In the genomic region with DNA sequence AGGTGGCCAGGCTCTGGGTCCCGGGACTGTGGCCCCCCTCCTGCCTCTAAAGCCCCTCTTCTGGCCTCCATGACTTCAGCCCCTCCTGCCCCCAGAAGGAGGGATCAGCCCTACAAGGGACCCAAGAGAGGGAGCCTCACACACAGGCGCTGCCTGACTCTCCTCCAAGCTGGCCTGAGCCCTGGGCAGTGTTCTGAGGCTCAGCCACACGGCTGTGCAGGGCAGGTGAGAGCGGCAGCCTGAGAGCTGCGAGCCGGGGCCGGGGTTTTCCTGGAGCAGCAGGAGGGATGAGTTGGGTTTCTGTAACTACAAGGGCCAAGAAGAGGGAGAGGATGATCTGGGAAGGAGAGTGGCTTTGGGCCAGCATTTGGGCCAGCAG, we compare ENCODE assay signal across 14 cellular contexts.
DNase-seq lines count a peak whose midpoint lies in the region; ATAC-seq, FAIRE-seq and TF ChIP-seq lines count a peak whose summit lies in the region.
"Had no signal": no experiment of that assay in that cellular context is flagged by ENCODE, and none has a peak within 500 bp of the region (broad histone marks: within the 10 kb centered on the region; RNA-seq: fewer than 3 reads in every experiment).

No MANE protein-coding gene starts in this region.

- H3K36me3 ChIP-seq in CD4-positive, CD25-positive, alpha-beta regulatory T cell (ENCODE audit: control insufficient read depth, insufficient read depth, low read length) = peaks cover 2% of the 10 kb centered on the region
- H3K36me3 ChIP-seq in H7 (replicated peaks; ENCODE audit: control insufficient read depth, insufficient read depth, low read length) (no peaks in the 10 kb centered on the region), endodermal cell (ENCODE audit: control insufficient read depth, insufficient read depth, low read length) (no peaks in the 10 kb centered on the region), pancreas (no peaks in the 10 kb centered on the region), Karpas-422 (ENCODE audit: insufficient read depth, low read length) (no peaks in the 10 kb centered on the region)
- H3K36me3 ChIP-seq: SJCRH30 had no signal

- peak overlapping the region in 2 of 3 donors; percentile 35 to 79 for H3K27ac Mint-ChIP-seq in CD4-positive, CD25-positive, alpha-beta regulatory T cell
- H3K27ac Mint-ChIP-seq in endodermal cell = no peak overlapping the region
- H3K27ac Mint-ChIP-seq: H9 had no signal

- no peak overlapping the region for H3K4me2 ChIP-seq in Karpas-422 (ENCODE audit: low read depth, low read length, poor library complexity, severe bottlenecking)

- H4K20me1 ChIP-seq in Karpas-422 (ENCODE audit: insufficient read depth, low read depth, low read length) = 0 out of 2 replicates have a peak, but pooled peaks cover 5% of the 10 kb centered on the region

- peaks cover 7% of the 10 kb centered on the region for H3K36me3 Mint-ChIP-seq in CD4-positive, CD25-positive, alpha-beta regulatory T cell
- no peaks in the 10 kb centered on the region for H3K36me3 Mint-ChIP-seq in endodermal cell (ENCODE audit: low read depth)

- no peak for ATAC-seq in CD4-positive, CD25-positive, alpha-beta regulatory T cell (ENCODE audit: low read depth in 2 of 2)
- ATAC-seq in pancreas = peak; percentile 21 to 33 (median 28)
- no peak for ATAC-seq in HG03442 (IDR thresholded peaks at IDR 0.05; ENCODE audit: unreplicated experiment)

- H3K27me3 Mint-ChIP-seq in CD4-positive, CD25-positive, alpha-beta regulatory T cell = no peaks in the 10 kb centered on the region
- H3K27me3 Mint-ChIP-seq in endodermal cell (ENCODE audit: insufficient read depth) = no peaks in the 10 kb centered on the region

- TF ChIP-seq POLR2A in GM12892 (IDR thresholded peaks at IDR 0.05; ENCODE audit: low read depth, low read length) = no peak

- 84 to 90% methylated on average over 6 to 7 of the region's 7 CpGs for WGBS in endodermal cell (ENCODE audit: insufficient coverage in 1 of 2, insufficient read length in 1 of 2), 2 experiments
- 34 to 49% methylated on average over 7 of the region's 7 CpGs for WGBS in pancreas, 2 donors

- H3K79me2 ChIP-seq in Karpas-422 (ENCODE audit: low read length) = no peaks in the 10 kb centered on the region

- TF ChIP-seq CTCF in endodermal cell (conservative IDR thresholded peaks at IDR 0.05) (no peak), pancreas (IDR thresholded peaks at IDR 0.05) (no peak)

- no peak overlapping the region for H2AFZ ChIP-seq in Karpas-422 (ENCODE audit: low read length)

- no peaks in the 10 kb centered on the region for H3K9me2 ChIP-seq in Karpas-422 (replicated peaks; ENCODE audit: insufficient read depth, low read length)

- peaks cover 10% of the 10 kb centered on the region for H3K4me1 ChIP-seq in CD4-positive, CD25-positive, alpha-beta regulatory T cell (ENCODE audit: control insufficient read depth, insufficient read depth, low read length, poor library complexity, severe bottlenecking)
- no peaks in the 10 kb centered on the region for H3K4me1 ChIP-seq in endodermal cell (ENCODE audit: control insufficient read depth, insufficient read depth, low read length)
- peaks cover 32 to 62% (median 54%) of the 10 kb centered on the region in 3 donors for H3K4me1 ChIP-seq in pancreas
- H3K4me1 ChIP-seq in Karpas-422 (ENCODE audit: low read length) = peaks cover 26% of the 10 kb centered on the region

- peaks cover 10 to 70% (median 41%) of the 10 kb centered on the region in 4 donors for H3K4me1 Mint-ChIP-seq in CD4-positive, CD25-positive, alpha-beta regulatory T cell
- peaks cover 12% of the 10 kb centered on the region for H3K4me1 Mint-ChIP-seq in endodermal cell

- H3K9me3 ChIP-seq in CD4-positive, CD25-positive, alpha-beta regulatory T cell (ENCODE audit: control insufficient read depth in 2 of 2, low read length in 2 of 2) = no peaks in the 10 kb centered on the region
- H3K9me3 ChIP-seq in endodermal cell (ENCODE audit: control insufficient read depth, low read length) (no peaks in the 10 kb centered on the region), pancreas (no peaks in the 10 kb centered on the region), Karpas-422 (ENCODE audit: low read length) (no peaks in the 10 kb centered on the region)
- H3K9me3 ChIP-seq: SJCRH30 had no signal

- intact Hi-C loops in pancreas (cut with DNase I) = no loop called here

- H3K27me3 ChIP-seq in CD4-positive, CD25-positive, alpha-beta regulatory T cell (ENCODE audit: control insufficient read depth, insufficient read depth, low read length) = no peaks in the 10 kb centered on the region
- H3K27me3 ChIP-seq in H7 (ENCODE audit: control insufficient read depth, insufficient read depth, low read length) (no peaks in the 10 kb centered on the region), endodermal cell (ENCODE audit: control insufficient read depth, insufficient read depth, low read length, poor library complexity, severe bottlenecking) (no peaks in the 10 kb centered on the region), pancreas (no peaks in the 10 kb centered on the region), Karpas-422 (ENCODE audit: low read length) (no peaks in the 10 kb centered on the region)
- H3K27me3 ChIP-seq: SJCRH30 had no signal

- H3K4me3 Mint-ChIP-seq in CD4-positive, CD25-positive, alpha-beta regulatory T cell = no peak overlapping the region
- H3K4me3 Mint-ChIP-seq in endodermal cell = no peak overlapping the region
- H3K4me3 Mint-ChIP-seq: H9 had no signal

- FAIRE-seq in pancreas (lab: Jason Lieb, UNC) (no peak), GM12892 (lab: Jason Lieb, UNC) (no peak)

- DNase-seq in CD4-positive, CD25-positive, alpha-beta regulatory T cell = no peak
- peak; percentile 78 for DNase-seq in H7
- peak; percentile 47 for DNase-seq in endodermal cell
- DNase-seq in pancreas = peak in 1 of 6 donors; percentile 69
- no peak for DNase-seq in Karpas-422
- DNase-seq in NCI-H2171 treated with DMSO at 0.1 percent for 48 hours (lab: John Stamatoyannopoulos, UW) = no peak
- no peak for DNase-seq in GM12892 (ENCODE audit: insufficient read length)
- DNase-seq: ACHN, H9, NCI-H226, NCI-H526 treated with DMSO at 0.1 percent for 48 hours, RPMI8226, SJCRH30 had no signal

- no peaks in the 10 kb centered on the region for H3K9me3 Mint-ChIP-seq in CD4-positive, CD25-positive, alpha-beta regulatory T cell
- H3K9me3 Mint-ChIP-seq in endodermal cell = no peaks in the 10 kb centered on the region
- H3K9me3 Mint-ChIP-seq: H9 had no signal

- H3K27ac ChIP-seq in CD4-positive, CD25-positive, alpha-beta regulatory T cell (ENCODE audit: insufficient read depth, low read length, poor library complexity, severe bottlenecking) = no peak overlapping the region
- H3K27ac ChIP-seq in endodermal cell (ENCODE audit: low read depth, low read length) = no peak overlapping the region
- peak overlapping the region; percentile 5 to 55 (median 46) for H3K27ac ChIP-seq in pancreas
- no peak overlapping the region for H3K27ac ChIP-seq in Karpas-422 (ENCODE audit: low read length)
- H3K27ac ChIP-seq: SJCRH30 had no signal

- H3K9ac ChIP-seq in endodermal cell (ENCODE audit: extremely low read depth, low read length, poor library complexity, severe bottlenecking) (no peak overlapping the region), Karpas-422 (ENCODE audit: low read length) (no peak overlapping the region)

- no peak overlapping the region for H3K4me3 ChIP-seq in CD4-positive, CD25-positive, alpha-beta regulatory T cell (ENCODE audit: low read depth, low read length)
- H3K4me3 ChIP-seq in H7 (ENCODE audit: insufficient read depth, low read depth, low read length) (no peak overlapping the region), endodermal cell (ENCODE audit: low read length) (no peak overlapping the region), pancreas (no peak overlapping the region), Karpas-422 (ENCODE audit: low read length) (no peak overlapping the region)
- H3K4me3 ChIP-seq: SJCRH30 had no signal

Comparison
In these comparisons a context has a peak if more than half of its experiments do, and no peak if none do; other contexts are left out.
1. ATAC-seq: peak in pancreas (4 of 4); none in CD4-positive, CD25-positive, alpha-beta regulatory T cell (0 of 2) and HG03442 (single experiment).
2. DNase-seq: peak in H7 (single experiment) and endodermal cell (single experiment); none in CD4-positive, CD25-positive, alpha-beta regulatory T cell (0 of 3), Karpas-422 (single experiment), NCI-H2171 treated with DMSO at 0.1 percent for 48 hours (single experiment) and GM12892 (single experiment).
3. H3K27ac ChIP-seq: peak in pancreas (4 of 4); none in CD4-positive, CD25-positive, alpha-beta regulatory T cell (single experiment), endodermal cell (single experiment) and Karpas-422 (single experiment).